27 cellular contexts compared by ENCODE assay signal in the genomic region with DNA sequence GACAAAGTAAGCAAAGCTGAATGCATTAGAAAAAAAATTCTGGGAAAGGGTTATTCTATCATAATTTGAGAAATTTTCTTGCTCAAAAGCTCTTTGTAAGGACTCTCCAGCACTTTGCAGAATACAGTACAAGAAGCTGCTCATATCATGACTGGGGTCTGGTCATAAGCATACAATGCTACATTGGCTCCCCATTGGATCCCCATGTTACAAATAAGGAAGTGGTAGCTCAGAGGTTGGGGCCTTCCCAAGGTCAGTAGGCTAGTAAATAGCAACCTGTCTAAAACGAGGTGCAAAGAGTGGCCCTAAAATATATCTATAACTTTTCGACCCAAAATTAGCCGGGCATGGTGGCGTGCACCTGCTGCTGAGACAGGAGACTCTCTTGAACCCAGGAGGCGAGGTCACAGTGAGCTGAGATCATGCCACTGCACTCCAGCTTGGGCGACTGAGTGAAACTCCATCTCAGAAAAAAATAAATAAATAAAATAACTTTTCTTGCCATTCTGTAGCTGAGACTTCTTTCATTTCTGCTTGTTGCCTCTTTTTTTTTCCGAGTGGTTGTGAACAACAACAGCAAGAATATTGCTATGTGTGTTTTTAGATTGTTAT. TPM values are rescaled to one million over a fixed set of nuclear protein-coding genes. Genes with fewer than 3 reads are reported as not detected.
"Had no signal": no experiment of that assay in that cellular context is flagged by ENCODE, and none has a peak within 500 bp of the region (broad histone marks: within the 10 kb centered on the region; RNA-seq: fewer than 3 reads in every experiment).

No MANE protein-coding gene starts in this region.

- H3K36me3 Mint-ChIP-seq: naive thymus-derived CD8-positive, alpha-beta T cell had no signal

- H3K9me3 ChIP-seq: neutrophil, stomach, thoracic aorta had no signal

- H3K36me3 ChIP-seq: neutrophil, stomach, thoracic aorta had no signal

- FAIRE-seq: endothelial cell of umbilical vein had no signal

- H3K4me3 Mint-ChIP-seq: endodermal cell had no signal

- H3K27ac Mint-ChIP-seq: endodermal cell had no signal

- DNase-seq: effector CD4-positive, alpha-beta T cell; endodermal cell; erythroblast; foreskin melanocyte; head of caudate nucleus; hippocampal formation; mammary epithelial cell; naive thymus-derived CD8-positive, alpha-beta T cell; stimulated activated naive CD4-positive, alpha-beta T cell; stomach; substantia nigra; trophoblast cell had no signal

- H3K9me3 Mint-ChIP-seq: endodermal cell; naive thymus-derived CD8-positive, alpha-beta T cell had no signal

- H3K27ac ChIP-seq: coronary artery, neutrophil, stomach, thoracic aorta had no signal

- ATAC-seq: naive thymus-derived CD8-positive, alpha-beta T cell; sciatic nerve had no signal

- H3K4me3 ChIP-seq: coronary artery, thoracic aorta had no signal

RNA-seq across cellular contexts. Expression of gene CDX2, which starts 10.1 kb away (rescaled TPM):
- total RNA-seq: dermis microvascular lymphatic vessel endothelial cell; endodermal cell; endothelial cell of umbilical vein; kidney epithelial cell; lower leg skin; mammary epithelial cell; mononuclear cell; naive thymus-derived CD8-positive, alpha-beta T cell; osteocyte; pulmonary artery endothelial cell; sciatic nerve; skeletal muscle tissue; thoracic aorta; urinary bladder had no signal
- polyA plus RNA-seq: endothelial cell of umbilical vein; mammary epithelial cell; naive thymus-derived CD8-positive, alpha-beta T cell; neural cell; urinary bladder had no signal

RNA-seq across cellular contexts. Expression of gene URAD, which starts 29.5 kb away (rescaled TPM):
- total RNA-seq: dermis microvascular lymphatic vessel endothelial cell; endodermal cell; endothelial cell of umbilical vein; kidney epithelial cell; lower leg skin; mammary epithelial cell; mononuclear cell; naive thymus-derived CD8-positive, alpha-beta T cell; osteocyte; pulmonary artery endothelial cell; sciatic nerve; skeletal muscle tissue; thoracic aorta; urinary bladder had no signal
- polyA plus RNA-seq: endothelial cell of umbilical vein; mammary epithelial cell; naive thymus-derived CD8-positive, alpha-beta T cell; neural cell; urinary bladder had no signal

RNA-seq across cellular contexts. Expression of gene PDX1, which starts 39.2 kb away (rescaled TPM):
- total RNA-seq: dermis microvascular lymphatic vessel endothelial cell; endodermal cell; endothelial cell of umbilical vein; kidney epithelial cell; lower leg skin; mammary epithelial cell; mesenteric fat pad; mononuclear cell; naive thymus-derived CD8-positive, alpha-beta T cell; osteocyte; pulmonary artery endothelial cell; sciatic nerve; skeletal muscle tissue; urinary bladder had no signal
- polyA plus RNA-seq: endothelial cell of umbilical vein; mammary epithelial cell; naive thymus-derived CD8-positive, alpha-beta T cell; neural cell; urinary bladder had no signal
